In genomic region chr20:36308318-36308710, GRCh38 we compare ENCODE assay signal across 22 cellular contexts. TPM values are rescaled to one million over a fixed set of nuclear protein-coding genes. Genes with fewer than 3 reads are reported as not detected.
A peak's percentile ranks its signal among the peaks of the same experiment; 100 is the strongest.
DNase-seq lines count a peak whose midpoint lies in the region; ATAC-seq, FAIRE-seq and TF ChIP-seq lines count a peak whose summit lies in the region.
"Had no signal": no experiment of that assay in that cellular context is flagged by ENCODE, and none has a peak within 500 bp of the region (broad histone marks: within the 10 kb centered on the region; RNA-seq: fewer than 3 reads in every experiment).

No MANE protein-coding gene starts in this region.

- H3K27me3 Mint-ChIP-seq in activated T-cell treated with anti-CD3 and anti-CD28 coated beads, Interleukin-2, amount 50 U/mL, for 4 hours (ENCODE audit: low read depth) = peaks cover 69% of the 10 kb centered on the region
- H3K27me3 Mint-ChIP-seq in activated T-cell treated with anti-CD3 and anti-CD28 coated beads, Interleukin-2, amount 50 U/mL, for 24 hours = peaks cover 83% of the 10 kb centered on the region
- peaks cover 39% of the 10 kb centered on the region for H3K27me3 Mint-ChIP-seq in neural progenitor cell (ENCODE audit: insufficient read depth, low read depth)
- peaks cover 8% of the 10 kb centered on the region for H3K27me3 Mint-ChIP-seq in endothelial cell (ENCODE audit: unreplicated experiment)

- peaks cover 8% of the 10 kb centered on the region for H3K4me1 ChIP-seq in neural progenitor cell

- H3K9me3 ChIP-seq in neural progenitor cell (ENCODE audit: low read depth) = no peaks in the 10 kb centered on the region
- H3K9me3 ChIP-seq: Caco-2 had no signal

- peaks cover 27% of the 10 kb centered on the region for H4K20me1 ChIP-seq in neural progenitor cell (ENCODE audit: low read depth)

- H3K9me3 Mint-ChIP-seq in activated T-cell treated with anti-CD3 and anti-CD28 coated beads, Interleukin-2, amount 50 U/mL, for 4 hours = no peaks in the 10 kb centered on the region
- no peaks in the 10 kb centered on the region for H3K9me3 Mint-ChIP-seq in activated T-cell treated with anti-CD3 and anti-CD28 coated beads, Interleukin-2, amount 50 U/mL, for 24 hours
- H3K9me3 Mint-ChIP-seq in neural progenitor cell (no peaks in the 10 kb centered on the region), endothelial cell (ENCODE audit: unreplicated experiment) (no peaks in the 10 kb centered on the region)
- H3K9me3 Mint-ChIP-seq: CD4-positive, alpha-beta T cell had no signal

- peaks cover 4% of the 10 kb centered on the region for H3K4me1 Mint-ChIP-seq in activated T-cell treated with anti-CD3 and anti-CD28 coated beads, Interleukin-2, amount 50 U/mL, for 4 hours (ENCODE audit: low read depth)
- peaks cover 4% of the 10 kb centered on the region for H3K4me1 Mint-ChIP-seq in activated T-cell treated with anti-CD3 and anti-CD28 coated beads, Interleukin-2, amount 50 U/mL, for 24 hours (ENCODE audit: low read depth)
- peaks cover 7% of the 10 kb centered on the region for H3K4me1 Mint-ChIP-seq in neural progenitor cell
- H3K4me1 Mint-ChIP-seq in endothelial cell (ENCODE audit: unreplicated experiment) = peaks cover 2% of the 10 kb centered on the region

- no peak for DNase-seq in activated T-cell treated with anti-CD3 and anti-CD28 coated beads, Interleukin-2, amount 50 U/mL, for 4 hours
- no peak for DNase-seq in activated T-cell treated with anti-CD3 and anti-CD28 coated beads, Interleukin-2, amount 50 U/mL, for 24 hours
- DNase-seq in coronary artery (ENCODE audit: low spot score) (peak; percentile 64), neural progenitor cell (ENCODE audit: low spot score) (no peak), urothelium cell line (ENCODE audit: low spot score) (peak; percentile 8), NCI-H2107 (lab: John Stamatoyannopoulos, UW) (no peak), endothelial cell (ENCODE audit: low spot score) (no peak), HK-2 (ENCODE audit: unreplicated experiment) (no peak)
- DNase-seq: CD4-positive, alpha-beta T cell; GF-D8; GOT3; KBM-7; NCI-H187; NCI-H226; NCI-H524; NCI-H82; PC-3 had no signal

- no peaks in the 10 kb centered on the region for H3K36me3 Mint-ChIP-seq in activated T-cell treated with anti-CD3 and anti-CD28 coated beads, Interleukin-2, amount 50 U/mL, for 4 hours (ENCODE audit: insufficient read depth)
- no peaks in the 10 kb centered on the region for H3K36me3 Mint-ChIP-seq in activated T-cell treated with anti-CD3 and anti-CD28 coated beads, Interleukin-2, amount 50 U/mL, for 24 hours (ENCODE audit: low read depth)
- H3K36me3 Mint-ChIP-seq in neural progenitor cell (no peaks in the 10 kb centered on the region), endothelial cell (ENCODE audit: low read depth, unreplicated experiment) (no peaks in the 10 kb centered on the region)

- no peak overlapping the region for H3K27ac ChIP-seq in coronary artery
- no peak overlapping the region for H3K27ac ChIP-seq in neural progenitor cell
- H3K27ac ChIP-seq: RWPE1 had no signal

- ATAC-seq in activated T-cell treated with anti-CD3 and anti-CD28 coated beads, Interleukin-2, amount 50 U/mL, for 4 hours = no peak
- ATAC-seq: GM12878, PC-3 had no signal

- H3K4me2 ChIP-seq in neural progenitor cell = no peak overlapping the region

- H3K79me2 ChIP-seq in neural progenitor cell (ENCODE audit: low read depth) = no peaks in the 10 kb centered on the region

- H3F3A ChIP-seq in neural progenitor cell (ENCODE audit: low read depth) = peaks cover 10% of the 10 kb centered on the region

- no peak overlapping the region for H3K4me3 ChIP-seq in coronary artery
- no peak overlapping the region for H3K4me3 ChIP-seq in neural progenitor cell
- H3K4me3 ChIP-seq: GM12878 had no signal

- H3K4me3 Mint-ChIP-seq in activated T-cell treated with anti-CD3 and anti-CD28 coated beads, Interleukin-2, amount 50 U/mL, for 4 hours = peak overlapping the region; percentile 23
- H3K4me3 Mint-ChIP-seq in activated T-cell treated with anti-CD3 and anti-CD28 coated beads, Interleukin-2, amount 50 U/mL, for 24 hours = no peak overlapping the region
- H3K4me3 Mint-ChIP-seq in neural progenitor cell (peak overlapping the region; percentile 48), endothelial cell (ENCODE audit: unreplicated experiment) (no peak overlapping the region)
- H3K4me3 Mint-ChIP-seq: CD4-positive, alpha-beta T cell had no signal

- no peak overlapping the region for H3K27ac Mint-ChIP-seq in activated T-cell treated with anti-CD3 and anti-CD28 coated beads, Interleukin-2, amount 50 U/mL, for 24 hours
- peak overlapping the region; percentile 43 for H3K27ac Mint-ChIP-seq in neural progenitor cell
- no peak overlapping the region for H3K27ac Mint-ChIP-seq in endothelial cell (ENCODE audit: unreplicated experiment)
- H3K27ac Mint-ChIP-seq: CD4-positive, alpha-beta T cell had no signal

- no peak overlapping the region for H2AFZ ChIP-seq in neural progenitor cell (replicated peaks)

- H3K36me3 ChIP-seq in neural progenitor cell = no peaks in the 10 kb centered on the region

- TF ChIP-seq CTCF in coronary artery (IDR thresholded peaks at IDR 0.05) = no peak
- no peak for TF ChIP-seq CTCF in neural progenitor cell (IDR thresholded peaks at IDR 0.05)
- no peak for TF ChIP-seq CTCF in endothelial cell (IDR thresholded peaks at IDR 0.05; ENCODE audit: unreplicated experiment)

- no peak overlapping the region for H3K9ac ChIP-seq in neural progenitor cell

- peaks cover 64% of the 10 kb centered on the region for H3K27me3 ChIP-seq in neural progenitor cell

- no peak for FAIRE-seq in urothelium cell line (lab: Jason Lieb, UNC)
- FAIRE-seq: GM12878, GM19239, HepG2 had no signal

RNA-seq across cellular contexts. Expression of gene DLGAP4, which starts 2.2 kb away (rescaled TPM):
- 10 to 100 TPM; 11.6 to 18.4 (median 12.3) TPM for total RNA-seq in activated T-cell treated with anti-CD3 and anti-CD28 coated beads, Interleukin-2, amount 50 U/mL, for 4 hours
- total RNA-seq in neural progenitor cell (ENCODE audit: low replicate concordance) (21.7 and 74.5 TPM in 2 replicates), endothelial cell (ENCODE audit: unreplicated experiment) (172 TPM)

Comparison
In these comparisons a context has a peak if more than half of its experiments do, and no peak if none do; other contexts are left out.
1. H3K4me3 Mint-ChIP-seq: peak in activated T-cell treated with anti-CD3 and anti-CD28 coated beads, Interleukin-2, amount 50 U/mL, for 4 hours (single experiment) and neural progenitor cell (single experiment); none in activated T-cell treated with anti-CD3 and anti-CD28 coated beads, Interleukin-2, amount 50 U/mL, for 24 hours (single experiment) and endothelial cell (single experiment).
2. DNase-seq: peak in coronary artery (single experiment) and urothelium cell line (single experiment); none in activated T-cell treated with anti-CD3 and anti-CD28 coated beads, Interleukin-2, amount 50 U/mL, for 4 hours (single experiment), activated T-cell treated with anti-CD3 and anti-CD28 coated beads, Interleukin-2, amount 50 U/mL, for 24 hours (single experiment), neural progenitor cell (single experiment), NCI-H2107 (single experiment), endothelial cell (single experiment) and HK-2 (single experiment).